4 cellular contexts compared by ENCODE assay signal in genomic region chr22:46265627-46266026, GRCh38. TPM values are rescaled to one million over a fixed set of nuclear protein-coding genes. Genes with fewer than 3 reads are reported as not detected.
"Had no signal": no experiment of that assay in that cellular context is flagged by ENCODE, and none has a peak within 500 bp of the region (broad histone marks: within the 10 kb centered on the region; RNA-seq: fewer than 3 reads in every experiment).

No MANE protein-coding gene starts in this region.

RNA-seq across cellular contexts. Expression of gene PKDREJ, which starts 2.5 kb away (rescaled TPM):
- total RNA-seq: M059J, PC-3, SJSA1 had no signal
- polyA plus RNA-seq: SK-N-SH had no signal
